ENCODE assay signal across 8 cellular contexts in genomic region chr4:70703695-70704332, GRCh38.
A peak's percentile ranks its signal among the peaks of the same experiment; 100 is the strongest.
DNase-seq lines count a peak whose midpoint lies in the region; ATAC-seq and TF ChIP-seq lines count a peak whose summit lies in the region.

No MANE protein-coding gene starts in this region.

- TF ChIP-seq CTCF in C4-2B (conservative IDR thresholded peaks at IDR 0.05) (no peak), choroid plexus epithelial cell (conservative IDR thresholded peaks at IDR 0.05; ENCODE audit: low read depth, low read length) (no peak), tibial artery (IDR thresholded peaks at IDR 0.05) (no peak)

- H3K9me3 ChIP-seq in NT2/D1 (ENCODE audit: insufficient read depth, low read length), result no peaks in the 10 kb centered on the region
- no peaks in the 10 kb centered on the region for H3K9me3 ChIP-seq in tibial artery

- H3K4me3 ChIP-seq in NT2/D1 (ENCODE audit: insufficient read length, low read depth) (peak overlapping the region; percentile 60), choroid plexus epithelial cell (ENCODE audit: low read depth, low read length) (peak overlapping the region; percentile 77), tibial artery (peak overlapping the region; percentile 72 to 96)

- H3K27me3 ChIP-seq in NT2/D1 (ENCODE audit: insufficient read depth, insufficient read length) (peaks cover 2% of the 10 kb centered on the region), tibial artery (no peaks in the 10 kb centered on the region)

- peak overlapping the region; percentile 69 for H3K9ac ChIP-seq in NT2/D1 (ENCODE audit: insufficient read length, low read depth)

- DNase-seq in HCEC 1CT, result peak; percentile 65
- no peak for DNase-seq in NT2/D1 (ENCODE audit: low read depth, low spot score)
- peak; percentile 44 for DNase-seq in choroid plexus epithelial cell (ENCODE audit: low read depth)
- DNase-seq in medulla oblongata (ENCODE audit: extremely low spot score), result peak; percentile 65
- DNase-seq in tibial artery, result no peak
- no peak for DNase-seq in activated effector memory CD4-positive, alpha-beta T cell treated with anti-CD3 and anti-CD28 coated beads, Interleukin-2, amount 50 U/mL, for 16 hours

- no peak for ATAC-seq in HG02623 (IDR thresholded peaks at IDR 0.05; ENCODE audit: unreplicated experiment)

- H3K4me1 ChIP-seq in NT2/D1 (ENCODE audit: insufficient read depth, insufficient read length), result no peaks in the 10 kb centered on the region
- H3K4me1 ChIP-seq in tibial artery, result peaks cover 0 to 29% (median 11%) of the 10 kb centered on the region in 4 donors

- no peaks in the 10 kb centered on the region for H3K36me3 ChIP-seq in NT2/D1 (ENCODE audit: insufficient read depth, insufficient read length, low read length)
- no peaks in the 10 kb centered on the region for H3K36me3 ChIP-seq in tibial artery

- intact Hi-C loops in tibial artery (cut with DNase I; ENCODE audit: low total_unique reads), result loop anchor here (2.0 kb wide), 1 partner anchor 15 kb away; the partner anchor contains the start of gene UTP3

- peak overlapping the region; percentile 87 for H3K27ac ChIP-seq in C4-2B
- H3K27ac ChIP-seq in tibial artery, result peak overlapping the region; percentile 91 to 95

Comparison
In these comparisons a context has a peak if more than half of its experiments do, and no peak if none do; other contexts are left out.
1. DNase-seq: peak in HCEC 1CT (single experiment), choroid plexus epithelial cell (single experiment) and medulla oblongata (single experiment); none in NT2/D1 (single experiment), tibial artery (0 of 2) and activated effector memory CD4-positive, alpha-beta T cell treated with anti-CD3 and anti-CD28 coated beads, Interleukin-2, amount 50 U/mL, for 16 hours (single experiment).
2. Peak in every context shown above with its lines, with median percentiles within 50 percentile points of each other: H3K4me3 ChIP-seq.